1 cellular context compared by ENCODE assay signal in the genomic region with DNA sequence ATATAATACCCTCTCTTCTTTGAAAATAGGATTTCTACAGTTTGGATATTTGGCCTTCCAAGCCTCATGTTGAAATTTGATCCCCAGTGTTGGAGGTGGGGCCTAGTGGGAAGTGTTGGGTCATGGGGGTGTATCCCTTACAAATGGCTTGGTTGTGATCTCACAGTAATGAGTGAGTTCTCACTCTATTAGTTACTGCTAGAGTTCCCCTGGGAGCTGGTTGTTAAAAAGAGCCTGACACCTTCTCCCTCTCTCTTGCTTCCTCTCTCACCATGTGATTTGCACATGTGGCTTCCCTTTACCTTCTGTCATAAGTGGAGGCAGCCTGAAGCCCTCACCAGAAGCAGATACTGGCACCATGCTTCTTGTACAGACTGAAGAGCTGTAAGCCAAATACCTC.
TF ChIP-seq lines count a peak whose summit lies in the region.

No MANE protein-coding gene starts in this region.

TF ChIP-seq in GM12878, 131 proteins besides CTCF, POLR2A, EP300 and RAD21 (continued from another document):
- TF ChIP-seq, protein P1, sequence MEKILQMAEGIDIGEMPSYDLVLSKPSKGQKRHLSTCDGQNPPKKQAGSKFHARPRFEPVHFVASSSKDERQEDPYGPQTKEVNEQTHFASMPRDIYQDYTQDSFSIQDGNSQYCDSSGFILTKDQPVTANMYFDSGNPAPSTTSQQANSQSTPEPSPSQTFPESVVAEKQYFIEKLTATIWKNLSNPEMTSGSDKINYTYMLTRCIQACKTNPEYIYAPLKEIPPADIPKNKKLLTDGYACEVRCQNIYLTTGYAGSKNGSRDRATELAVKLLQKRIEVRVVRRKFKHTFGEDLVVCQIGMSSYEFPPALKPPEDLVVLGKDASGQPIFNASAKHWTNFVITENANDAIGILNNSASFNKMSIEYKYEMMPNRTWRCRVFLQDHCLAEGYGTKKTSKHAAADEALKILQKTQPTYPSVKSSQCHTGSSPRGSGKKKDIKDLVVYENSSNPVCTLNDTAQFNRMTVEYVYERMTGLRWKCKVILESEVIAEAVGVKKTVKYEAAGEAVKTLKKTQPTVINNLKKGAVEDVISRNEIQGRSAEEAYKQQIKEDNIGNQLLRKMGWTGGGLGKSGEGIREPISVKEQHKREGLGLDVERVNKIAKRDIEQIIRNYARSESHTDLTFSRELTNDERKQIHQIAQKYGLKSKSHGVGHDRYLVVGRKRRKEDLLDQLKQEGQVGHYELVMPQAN (conservative IDR thresholded peaks at IDR 0.05) = no peak
- TF ChIP-seq BACH1 (IDR thresholded peaks at IDR 0.05; ENCODE audit: borderline replicate concordance) (no peak), RBBP5 (conservative IDR thresholded peaks at IDR 0.05) (no peak), SMC3 (IDR thresholded peaks at IDR 0.05; ENCODE audit: borderline replicate concordance, low read length) (no peak), CHD1 (IDR thresholded peaks at IDR 0.05; ENCODE audit: low read depth, low read length) (no peak), JUNB (IDR thresholded peaks at IDR 0.05) (no peak), MYC (IDR thresholded peaks at IDR 0.05; ENCODE audit: insufficient read depth, insufficient read length, insufficient replicate concordance, low read length, severe bottlenecking) (no peak), BMI1 (IDR thresholded peaks at IDR 0.05; ENCODE audit: borderline replicate concordance) (no peak), MXI1 (IDR thresholded peaks at IDR 0.05; ENCODE audit: low read depth, low read length) (no peak), STAT1 (conservative IDR thresholded peaks at IDR 0.05) (no peak), MYB (IDR thresholded peaks at IDR 0.05; ENCODE audit: borderline replicate concordance, low read depth, low read length) (no peak), CREB1 (IDR thresholded peaks at IDR 0.05; ENCODE audit: low read depth) (no peak), MEF2B (IDR thresholded peaks at IDR 0.05; ENCODE audit: partially characterized antibody, poor library complexity, severe bottlenecking) (peak; percentile 88), EED (IDR thresholded peaks at IDR 0.05; ENCODE audit: low read depth) (no peak), MTA2 (IDR thresholded peaks at IDR 0.05; ENCODE audit: low read depth) (peak; percentile 32; the same call in 1 of the 2 replicates), SMARCA5 (IDR thresholded peaks at IDR 0.05) (no peak), NR2F1 (conservative IDR thresholded peaks at IDR 0.05) (no peak), ZNF384 (IDR thresholded peaks at IDR 0.05; ENCODE audit: borderline replicate concordance, low read depth, low read length) (no peak), RAD51 (IDR thresholded peaks at IDR 0.05) (peak; percentile 84), SUZ12 (IDR thresholded peaks at IDR 0.05; ENCODE audit: unreplicated experiment) (no peak), FOXM1 (IDR thresholded peaks at IDR 0.05; ENCODE audit: low read depth, low read length) (no peak), NFXL1 (IDR thresholded peaks at IDR 0.05; ENCODE audit: borderline replicate concordance) (no peak), RB1 (IDR thresholded peaks at IDR 0.05; ENCODE audit: borderline replicate concordance) (no peak)
- TF ChIP-seq, protein P2, sequence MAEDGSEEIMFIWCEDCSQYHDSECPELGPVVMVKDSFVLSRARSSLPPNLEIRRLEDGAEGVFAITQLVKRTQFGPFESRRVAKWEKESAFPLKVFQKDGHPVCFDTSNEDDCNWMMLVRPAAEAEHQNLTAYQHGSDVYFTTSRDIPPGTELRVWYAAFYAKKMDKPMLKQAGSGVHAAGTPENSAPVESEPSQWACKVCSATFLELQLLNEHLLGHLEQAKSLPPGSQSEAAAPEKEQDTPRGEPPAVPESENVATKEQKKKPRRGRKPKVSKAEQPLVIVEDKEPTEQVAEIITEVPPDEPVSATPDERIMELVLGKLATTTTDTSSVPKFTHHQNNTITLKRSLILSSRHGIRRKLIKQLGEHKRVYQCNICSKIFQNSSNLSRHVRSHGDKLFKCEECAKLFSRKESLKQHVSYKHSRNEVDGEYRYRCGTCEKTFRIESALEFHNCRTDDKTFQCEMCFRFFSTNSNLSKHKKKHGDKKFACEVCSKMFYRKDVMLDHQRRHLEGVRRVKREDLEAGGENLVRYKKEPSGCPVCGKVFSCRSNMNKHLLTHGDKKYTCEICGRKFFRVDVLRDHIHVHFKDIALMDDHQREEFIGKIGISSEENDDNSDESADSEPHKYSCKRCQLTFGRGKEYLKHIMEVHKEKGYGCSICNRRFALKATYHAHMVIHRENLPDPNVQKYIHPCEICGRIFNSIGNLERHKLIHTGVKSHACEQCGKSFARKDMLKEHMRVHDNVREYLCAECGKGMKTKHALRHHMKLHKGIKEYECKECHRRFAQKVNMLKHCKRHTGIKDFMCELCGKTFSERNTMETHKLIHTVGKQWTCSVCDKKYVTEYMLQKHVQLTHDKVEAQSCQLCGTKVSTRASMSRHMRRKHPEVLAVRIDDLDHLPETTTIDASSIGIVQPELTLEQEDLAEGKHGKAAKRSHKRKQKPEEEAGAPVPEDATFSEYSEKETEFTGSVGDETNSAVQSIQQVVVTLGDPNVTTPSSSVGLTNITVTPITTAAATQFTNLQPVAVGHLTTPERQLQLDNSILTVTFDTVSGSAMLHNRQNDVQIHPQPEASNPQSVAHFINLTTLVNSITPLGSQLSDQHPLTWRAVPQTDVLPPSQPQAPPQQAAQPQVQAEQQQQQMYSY (CRISPR knock-in tag; IDR thresholded peaks at IDR 0.05) = no peak
- TF ChIP-seq, protein P3, sequence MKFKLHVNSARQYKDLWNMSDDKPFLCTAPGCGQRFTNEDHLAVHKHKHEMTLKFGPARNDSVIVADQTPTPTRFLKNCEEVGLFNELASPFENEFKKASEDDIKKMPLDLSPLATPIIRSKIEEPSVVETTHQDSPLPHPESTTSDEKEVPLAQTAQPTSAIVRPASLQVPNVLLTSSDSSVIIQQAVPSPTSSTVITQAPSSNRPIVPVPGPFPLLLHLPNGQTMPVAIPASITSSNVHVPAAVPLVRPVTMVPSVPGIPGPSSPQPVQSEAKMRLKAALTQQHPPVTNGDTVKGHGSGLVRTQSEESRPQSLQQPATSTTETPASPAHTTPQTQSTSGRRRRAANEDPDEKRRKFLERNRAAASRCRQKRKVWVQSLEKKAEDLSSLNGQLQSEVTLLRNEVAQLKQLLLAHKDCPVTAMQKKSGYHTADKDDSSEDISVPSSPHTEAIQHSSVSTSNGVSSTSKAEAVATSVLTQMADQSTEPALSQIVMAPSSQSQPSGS (IDR thresholded peaks at IDR 0.05; ENCODE audit: low read length) = no peak
- TF ChIP-seq, protein P4, sequence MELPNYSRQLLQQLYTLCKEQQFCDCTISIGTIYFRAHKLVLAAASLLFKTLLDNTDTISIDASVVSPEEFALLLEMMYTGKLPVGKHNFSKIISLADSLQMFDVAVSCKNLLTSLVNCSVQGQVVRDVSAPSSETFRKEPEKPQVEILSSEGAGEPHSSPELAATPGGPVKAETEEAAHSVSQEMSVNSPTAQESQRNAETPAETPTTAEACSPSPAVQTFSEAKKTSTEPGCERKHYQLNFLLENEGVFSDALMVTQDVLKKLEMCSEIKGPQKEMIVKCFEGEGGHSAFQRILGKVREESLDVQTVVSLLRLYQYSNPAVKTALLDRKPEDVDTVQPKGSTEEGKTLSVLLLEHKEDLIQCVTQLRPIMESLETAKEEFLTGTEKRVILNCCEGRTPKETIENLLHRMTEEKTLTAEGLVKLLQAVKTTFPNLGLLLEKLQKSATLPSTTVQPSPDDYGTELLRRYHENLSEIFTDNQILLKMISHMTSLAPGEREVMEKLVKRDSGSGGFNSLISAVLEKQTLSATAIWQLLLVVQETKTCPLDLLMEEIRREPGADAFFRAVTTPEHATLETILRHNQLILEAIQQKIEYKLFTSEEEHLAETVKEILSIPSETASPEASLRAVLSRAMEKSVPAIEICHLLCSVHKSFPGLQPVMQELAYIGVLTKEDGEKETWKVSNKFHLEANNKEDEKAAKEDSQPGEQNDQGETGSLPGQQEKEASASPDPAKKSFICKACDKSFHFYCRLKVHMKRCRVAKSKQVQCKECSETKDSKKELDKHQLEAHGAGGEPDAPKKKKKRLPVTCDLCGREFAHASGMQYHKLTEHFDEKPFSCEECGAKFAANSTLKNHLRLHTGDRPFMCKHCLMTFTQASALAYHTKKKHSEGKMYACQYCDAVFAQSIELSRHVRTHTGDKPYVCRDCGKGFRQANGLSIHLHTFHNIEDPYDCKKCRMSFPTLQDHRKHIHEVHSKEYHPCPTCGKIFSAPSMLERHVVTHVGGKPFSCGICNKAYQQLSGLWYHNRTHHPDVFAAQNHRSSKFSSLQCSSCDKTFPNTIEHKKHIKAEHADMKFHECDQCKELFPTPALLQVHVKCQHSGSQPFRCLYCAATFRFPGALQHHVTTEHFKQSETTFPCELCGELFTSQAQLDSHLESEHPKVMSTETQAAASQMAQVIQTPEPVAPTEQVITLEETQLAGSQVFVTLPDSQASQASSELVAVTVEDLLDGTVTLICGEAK (IDR thresholded peaks at IDR 0.05; ENCODE audit: borderline replicate concordance) = no peak
- TF ChIP-seq, protein P5, sequence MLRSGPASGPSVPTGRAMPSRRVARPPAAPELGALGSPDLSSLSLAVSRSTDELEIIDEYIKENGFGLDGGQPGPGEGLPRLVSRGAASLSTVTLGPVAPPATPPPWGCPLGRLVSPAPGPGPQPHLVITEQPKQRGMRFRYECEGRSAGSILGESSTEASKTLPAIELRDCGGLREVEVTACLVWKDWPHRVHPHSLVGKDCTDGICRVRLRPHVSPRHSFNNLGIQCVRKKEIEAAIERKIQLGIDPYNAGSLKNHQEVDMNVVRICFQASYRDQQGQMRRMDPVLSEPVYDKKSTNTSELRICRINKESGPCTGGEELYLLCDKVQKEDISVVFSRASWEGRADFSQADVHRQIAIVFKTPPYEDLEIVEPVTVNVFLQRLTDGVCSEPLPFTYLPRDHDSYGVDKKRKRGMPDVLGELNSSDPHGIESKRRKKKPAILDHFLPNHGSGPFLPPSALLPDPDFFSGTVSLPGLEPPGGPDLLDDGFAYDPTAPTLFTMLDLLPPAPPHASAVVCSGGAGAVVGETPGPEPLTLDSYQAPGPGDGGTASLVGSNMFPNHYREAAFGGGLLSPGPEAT (IDR thresholded peaks at IDR 0.05; ENCODE audit: low read depth) = no peak
- TF ChIP-seq, protein P6, sequence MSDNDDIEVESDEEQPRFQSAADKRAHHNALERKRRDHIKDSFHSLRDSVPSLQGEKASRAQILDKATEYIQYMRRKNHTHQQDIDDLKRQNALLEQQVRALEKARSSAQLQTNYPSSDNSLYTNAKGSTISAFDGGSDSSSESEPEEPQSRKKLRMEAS (IDR thresholded peaks at IDR 0.05; ENCODE audit: low read depth, low read length) = no peak
- TF ChIP-seq, protein P7, sequence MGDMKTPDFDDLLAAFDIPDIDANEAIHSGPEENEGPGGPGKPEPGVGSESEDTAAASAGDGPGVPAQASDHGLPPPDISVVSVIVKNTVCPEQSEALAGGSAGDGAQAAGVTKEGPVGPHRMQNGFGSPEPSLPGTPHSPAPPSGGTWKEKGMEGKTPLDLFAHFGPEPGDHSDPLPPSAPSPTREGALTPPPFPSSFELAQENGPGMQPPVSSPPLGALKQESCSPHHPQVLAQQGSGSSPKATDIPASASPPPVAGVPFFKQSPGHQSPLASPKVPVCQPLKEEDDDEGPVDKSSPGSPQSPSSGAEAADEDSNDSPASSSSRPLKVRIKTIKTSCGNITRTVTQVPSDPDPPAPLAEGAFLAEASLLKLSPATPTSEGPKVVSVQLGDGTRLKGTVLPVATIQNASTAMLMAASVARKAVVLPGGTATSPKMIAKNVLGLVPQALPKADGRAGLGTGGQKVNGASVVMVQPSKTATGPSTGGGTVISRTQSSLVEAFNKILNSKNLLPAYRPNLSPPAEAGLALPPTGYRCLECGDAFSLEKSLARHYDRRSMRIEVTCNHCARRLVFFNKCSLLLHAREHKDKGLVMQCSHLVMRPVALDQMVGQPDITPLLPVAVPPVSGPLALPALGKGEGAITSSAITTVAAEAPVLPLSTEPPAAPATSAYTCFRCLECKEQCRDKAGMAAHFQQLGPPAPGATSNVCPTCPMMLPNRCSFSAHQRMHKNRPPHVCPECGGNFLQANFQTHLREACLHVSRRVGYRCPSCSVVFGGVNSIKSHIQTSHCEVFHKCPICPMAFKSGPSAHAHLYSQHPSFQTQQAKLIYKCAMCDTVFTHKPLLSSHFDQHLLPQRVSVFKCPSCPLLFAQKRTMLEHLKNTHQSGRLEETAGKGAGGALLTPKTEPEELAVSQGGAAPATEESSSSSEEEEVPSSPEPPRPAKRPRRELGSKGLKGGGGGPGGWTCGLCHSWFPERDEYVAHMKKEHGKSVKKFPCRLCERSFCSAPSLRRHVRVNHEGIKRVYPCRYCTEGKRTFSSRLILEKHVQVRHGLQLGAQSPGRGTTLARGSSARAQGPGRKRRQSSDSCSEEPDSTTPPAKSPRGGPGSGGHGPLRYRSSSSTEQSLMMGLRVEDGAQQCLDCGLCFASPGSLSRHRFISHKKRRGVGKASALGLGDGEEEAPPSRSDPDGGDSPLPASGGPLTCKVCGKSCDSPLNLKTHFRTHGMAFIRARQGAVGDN (IDR thresholded peaks at IDR 0.05) = no peak
